Comparison of ENCODE assay signal across 1 cellular context in the genomic region with DNA sequence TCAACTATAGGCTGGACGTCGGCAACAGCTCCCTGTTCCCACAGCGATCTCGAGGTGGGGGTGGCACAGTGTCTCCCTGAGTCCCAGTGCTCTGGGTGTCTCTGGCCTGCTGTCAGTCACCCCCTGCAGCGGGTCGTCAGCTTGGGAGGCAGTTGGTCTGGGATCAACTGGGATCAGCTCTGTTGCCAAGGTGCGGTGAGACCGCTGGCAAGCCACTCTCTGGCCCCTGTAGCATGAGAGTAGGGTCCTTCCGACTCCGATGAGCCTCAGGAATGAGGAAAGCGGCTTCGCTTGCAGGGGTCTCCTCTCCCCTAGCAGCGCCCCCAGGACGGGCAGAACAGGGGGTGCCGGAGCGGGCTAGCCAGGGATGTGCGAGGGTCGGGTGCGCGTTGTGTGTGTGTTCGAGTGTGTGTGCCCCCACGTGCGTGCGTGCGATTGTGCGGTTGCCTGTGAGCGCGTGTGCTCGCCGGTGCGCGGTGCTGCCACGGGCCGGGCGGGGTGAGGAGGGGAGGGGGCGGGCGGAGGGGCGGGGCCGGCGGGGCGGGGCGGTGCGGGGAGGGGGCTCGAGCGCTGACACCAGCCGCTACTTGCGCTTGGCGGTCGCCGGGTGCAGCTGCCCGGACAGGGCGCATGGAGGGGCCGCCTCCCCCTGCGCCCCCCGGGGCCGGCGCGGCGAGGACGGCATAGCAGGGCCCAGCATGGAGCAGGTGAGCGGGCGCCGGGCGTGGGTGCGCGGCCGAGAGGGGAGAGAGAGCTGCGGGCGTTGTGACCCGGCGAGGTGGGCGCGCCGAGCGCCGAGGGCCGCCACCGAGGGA.
TF ChIP-seq lines count a peak whose summit lies in the region.

No MANE protein-coding gene starts in this region.

TF ChIP-seq in HepG2, 621 proteins besides CTCF, POLR2A, EP300 and RAD21:
- TF ChIP-seq, protein P1, sequence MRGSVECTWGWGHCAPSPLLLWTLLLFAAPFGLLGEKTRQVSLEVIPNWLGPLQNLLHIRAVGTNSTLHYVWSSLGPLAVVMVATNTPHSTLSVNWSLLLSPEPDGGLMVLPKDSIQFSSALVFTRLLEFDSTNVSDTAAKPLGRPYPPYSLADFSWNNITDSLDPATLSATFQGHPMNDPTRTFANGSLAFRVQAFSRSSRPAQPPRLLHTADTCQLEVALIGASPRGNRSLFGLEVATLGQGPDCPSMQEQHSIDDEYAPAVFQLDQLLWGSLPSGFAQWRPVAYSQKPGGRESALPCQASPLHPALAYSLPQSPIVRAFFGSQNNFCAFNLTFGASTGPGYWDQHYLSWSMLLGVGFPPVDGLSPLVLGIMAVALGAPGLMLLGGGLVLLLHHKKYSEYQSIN (CRISPR knock-in tag; IDR thresholded peaks at IDR 0.05; ENCODE audit: borderline replicate concordance), result no peak
- 0 out of 2 replicates have a peak, but pooled peaks have one; percentile 35 for TF ChIP-seq ZNF782 (CRISPR knock-in tag; IDR thresholded peaks at IDR 0.05; ENCODE audit: borderline replicate concordance)
- TF ChIP-seq GATA4 (IDR thresholded peaks at IDR 0.05; ENCODE audit: borderline replicate concordance, low read depth), result no peak
- TF ChIP-seq HNRNPK (IDR thresholded peaks at IDR 0.05; ENCODE audit: low read depth, low read length, poor library complexity, severe bottlenecking), result peak; percentile 58
- TF ChIP-seq MAF1 (CRISPR knock-in tag; IDR thresholded peaks at IDR 0.05; ENCODE audit: borderline replicate concordance), result no peak
- 0 out of 2 replicates have a peak, but pooled peaks have one; percentile 19 for TF ChIP-seq MTA1 (CRISPR knock-in tag; IDR thresholded peaks at IDR 0.05; ENCODE audit: borderline replicate concordance)
- no peak for TF ChIP-seq MAZ (IDR thresholded peaks at IDR 0.05; ENCODE audit: borderline replicate concordance, low read depth, low read length)
- TF ChIP-seq MAZ (CRISPR knock-in tag; IDR thresholded peaks at IDR 0.05; ENCODE audit: low read depth), result 0 out of 2 replicates have a peak, but pooled peaks have one; percentile 31
- no peak for TF ChIP-seq BCL6 (CRISPR knock-in tag; IDR thresholded peaks at IDR 0.05)
- TF ChIP-seq, protein P2, sequence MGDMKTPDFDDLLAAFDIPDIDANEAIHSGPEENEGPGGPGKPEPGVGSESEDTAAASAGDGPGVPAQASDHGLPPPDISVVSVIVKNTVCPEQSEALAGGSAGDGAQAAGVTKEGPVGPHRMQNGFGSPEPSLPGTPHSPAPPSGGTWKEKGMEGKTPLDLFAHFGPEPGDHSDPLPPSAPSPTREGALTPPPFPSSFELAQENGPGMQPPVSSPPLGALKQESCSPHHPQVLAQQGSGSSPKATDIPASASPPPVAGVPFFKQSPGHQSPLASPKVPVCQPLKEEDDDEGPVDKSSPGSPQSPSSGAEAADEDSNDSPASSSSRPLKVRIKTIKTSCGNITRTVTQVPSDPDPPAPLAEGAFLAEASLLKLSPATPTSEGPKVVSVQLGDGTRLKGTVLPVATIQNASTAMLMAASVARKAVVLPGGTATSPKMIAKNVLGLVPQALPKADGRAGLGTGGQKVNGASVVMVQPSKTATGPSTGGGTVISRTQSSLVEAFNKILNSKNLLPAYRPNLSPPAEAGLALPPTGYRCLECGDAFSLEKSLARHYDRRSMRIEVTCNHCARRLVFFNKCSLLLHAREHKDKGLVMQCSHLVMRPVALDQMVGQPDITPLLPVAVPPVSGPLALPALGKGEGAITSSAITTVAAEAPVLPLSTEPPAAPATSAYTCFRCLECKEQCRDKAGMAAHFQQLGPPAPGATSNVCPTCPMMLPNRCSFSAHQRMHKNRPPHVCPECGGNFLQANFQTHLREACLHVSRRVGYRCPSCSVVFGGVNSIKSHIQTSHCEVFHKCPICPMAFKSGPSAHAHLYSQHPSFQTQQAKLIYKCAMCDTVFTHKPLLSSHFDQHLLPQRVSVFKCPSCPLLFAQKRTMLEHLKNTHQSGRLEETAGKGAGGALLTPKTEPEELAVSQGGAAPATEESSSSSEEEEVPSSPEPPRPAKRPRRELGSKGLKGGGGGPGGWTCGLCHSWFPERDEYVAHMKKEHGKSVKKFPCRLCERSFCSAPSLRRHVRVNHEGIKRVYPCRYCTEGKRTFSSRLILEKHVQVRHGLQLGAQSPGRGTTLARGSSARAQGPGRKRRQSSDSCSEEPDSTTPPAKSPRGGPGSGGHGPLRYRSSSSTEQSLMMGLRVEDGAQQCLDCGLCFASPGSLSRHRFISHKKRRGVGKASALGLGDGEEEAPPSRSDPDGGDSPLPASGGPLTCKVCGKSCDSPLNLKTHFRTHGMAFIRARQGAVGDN (CRISPR knock-in tag; IDR thresholded peaks at IDR 0.05), result peak; percentile 28; the same call in 1 of the 2 replicates
- TF ChIP-seq DNMT1 (CRISPR knock-in tag; IDR thresholded peaks at IDR 0.05), result no peak
- TF ChIP-seq PATZ1 (CRISPR knock-in tag; IDR thresholded peaks at IDR 0.05), result 0 out of 2 replicates have a peak, but pooled peaks have one; percentile 31
- TF ChIP-seq, protein P3, sequence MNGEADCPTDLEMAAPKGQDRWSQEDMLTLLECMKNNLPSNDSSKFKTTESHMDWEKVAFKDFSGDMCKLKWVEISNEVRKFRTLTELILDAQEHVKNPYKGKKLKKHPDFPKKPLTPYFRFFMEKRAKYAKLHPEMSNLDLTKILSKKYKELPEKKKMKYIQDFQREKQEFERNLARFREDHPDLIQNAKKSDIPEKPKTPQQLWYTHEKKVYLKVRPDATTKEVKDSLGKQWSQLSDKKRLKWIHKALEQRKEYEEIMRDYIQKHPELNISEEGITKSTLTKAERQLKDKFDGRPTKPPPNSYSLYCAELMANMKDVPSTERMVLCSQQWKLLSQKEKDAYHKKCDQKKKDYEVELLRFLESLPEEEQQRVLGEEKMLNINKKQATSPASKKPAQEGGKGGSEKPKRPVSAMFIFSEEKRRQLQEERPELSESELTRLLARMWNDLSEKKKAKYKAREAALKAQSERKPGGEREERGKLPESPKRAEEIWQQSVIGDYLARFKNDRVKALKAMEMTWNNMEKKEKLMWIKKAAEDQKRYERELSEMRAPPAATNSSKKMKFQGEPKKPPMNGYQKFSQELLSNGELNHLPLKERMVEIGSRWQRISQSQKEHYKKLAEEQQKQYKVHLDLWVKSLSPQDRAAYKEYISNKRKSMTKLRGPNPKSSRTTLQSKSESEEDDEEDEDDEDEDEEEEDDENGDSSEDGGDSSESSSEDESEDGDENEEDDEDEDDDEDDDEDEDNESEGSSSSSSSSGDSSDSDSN (CRISPR knock-in tag; IDR thresholded peaks at IDR 0.05), result peak; percentile 17; the same call in 1 of the 2 replicates
- 0 out of 2 replicates have a peak, but pooled peaks have one; percentile 30 for TF ChIP-seq ZNF274 (CRISPR knock-in tag; IDR thresholded peaks at IDR 0.05)
- TF ChIP-seq ZNF260 (CRISPR knock-in tag; IDR thresholded peaks at IDR 0.05; ENCODE audit: borderline replicate concordance, low read depth), result no peak
- TF ChIP-seq ATF7 (IDR thresholded peaks at IDR 0.05), result no peak
- 0 out of 2 replicates have a peak, but pooled peaks have one; percentile 30 for TF ChIP-seq ATF7 (CRISPR knock-in tag; IDR thresholded peaks at IDR 0.05)
- 0 out of 2 replicates have a peak, but pooled peaks have one; percentile 48 for TF ChIP-seq ZBTB7A (CRISPR knock-in tag; IDR thresholded peaks at IDR 0.05)
- TF ChIP-seq FOXA1 (IDR thresholded peaks at IDR 0.05), result no peak
- TF ChIP-seq FOXA1 (CRISPR knock-in tag; IDR thresholded peaks at IDR 0.05), result no peak
- TF ChIP-seq MTF2 (CRISPR knock-in tag; IDR thresholded peaks at IDR 0.05; ENCODE audit: borderline replicate concordance), result peak; percentile 49; the same call in 1 of the 2 replicates
